Comparison of ENCODE assay signal across 18 cellular contexts in genomic region chr2:139836769-139837168, GRCh38.
DNase-seq lines count a peak whose midpoint lies in the region; ATAC-seq and TF ChIP-seq lines count a peak whose summit lies in the region.
"Had no signal": no experiment of that assay in that cellular context is flagged by ENCODE, and none has a peak within 500 bp of the region (broad histone marks: within the 10 kb centered on the region; RNA-seq: fewer than 3 reads in every experiment).

No MANE protein-coding gene starts in this region.

- H3K4me2 ChIP-seq in SK-N-SH = no peak overlapping the region

- no peak for TF ChIP-seq CTCF in SK-N-SH (IDR thresholded peaks at IDR 0.05)

- H3K9ac ChIP-seq in SK-N-SH = no peak overlapping the region
- H3K9ac ChIP-seq: GM23248 had no signal

- H3F3A ChIP-seq in SK-N-SH (replicated peaks; ENCODE audit: insufficient read depth) = no peaks in the 10 kb centered on the region

- no peaks in the 10 kb centered on the region for H3K79me2 ChIP-seq in SK-N-SH (ENCODE audit: insufficient read depth)

- H3K36me3 ChIP-seq in SK-N-SH (replicated peaks in 1 of 2; ENCODE audit: control insufficient read depth in 1 of 2, insufficient read depth in 2 of 2, low read length in 1 of 2) = no peaks in the 10 kb centered on the region

- no peak for ATAC-seq in SK-N-SH treated with all-trans-retinoic acid at 6 μM for 48 hours
- ATAC-seq in HG03139 (IDR thresholded peaks at IDR 0.05; ENCODE audit: unreplicated experiment) = no peak
- ATAC-seq: HCT116, HepG2 had no signal

- no peaks in the 10 kb centered on the region for H4K20me1 ChIP-seq in SK-N-SH (ENCODE audit: insufficient read depth)

- WGBS in SK-N-SH (ENCODE audit: low lambda C conversion rate) = 26% methylated on average over 4 of the region's 4 CpGs

- POLR2A ChIA-PET in SK-N-SH (lab: Yijun Ruan, JAX) = no interaction called here

- CTCF ChIA-PET in SK-N-SH (lab: Yijun Ruan, JAX) = no interaction called here

- no peaks in the 10 kb centered on the region for H3K27me3 ChIP-seq in SK-N-SH (ENCODE audit: insufficient read depth)

- H3K9me2 ChIP-seq in SK-N-SH = no peaks in the 10 kb centered on the region

- no peak overlapping the region for H3K4me3 ChIP-seq in SK-N-SH (ENCODE audit: low read depth in 2 of 2, low read length in 1 of 2)
- H3K4me3 ChIP-seq: GM23248 had no signal

- DNase-seq in SK-N-SH = no peak
- DNase-seq in NCI-H1417 treated with DMSO at 0.1 percent for 48 hours (lab: John Stamatoyannopoulos, UW) = peak; percentile 27
- peak; percentile 59 for DNase-seq in SK-N-DZ (ENCODE audit: low spot score)
- no peak for DNase-seq in SIG-M5 (lab: John Stamatoyannopoulos, UW)
- no peak for DNase-seq in caudate nucleus (lab: John Stamatoyannopoulos, UW)
- DNase-seq: AML-193; Caco-2; CD4-positive, alpha-beta T cell; DMS79; GDM1; GM23248; H7; HFFc6 had no signal

- no peak for TF ChIP-seq EP300 in SK-N-SH (IDR thresholded peaks at IDR 0.05; ENCODE audit: borderline replicate concordance in 1 of 2, low read depth in 1 of 2, low read length in 1 of 2)

- H2AFZ ChIP-seq in SK-N-SH (ENCODE audit: low read depth) = no peak overlapping the region
- H2AFZ ChIP-seq: GM23248 had no signal

- H3K27ac ChIP-seq in SK-N-SH (ENCODE audit: low read depth in 2 of 2, low read length in 1 of 2) (no peak overlapping the region), caudate nucleus (ENCODE audit: low read depth, low read length) (no peak overlapping the region)
- H3K27ac ChIP-seq: C4-2B, GM23248 had no signal

- no peaks in the 10 kb centered on the region for H3K9me3 ChIP-seq in SK-N-SH

- H3K4me1 ChIP-seq in SK-N-SH (ENCODE audit: control insufficient read depth in 1 of 2, insufficient read depth in 2 of 2, low read depth in 1 of 2, low read length in 1 of 2) = no peaks in the 10 kb centered on the region
- H3K4me1 ChIP-seq: Caco-2 had no signal

- TF ChIP-seq RAD21 in SK-N-SH (IDR thresholded peaks at IDR 0.05; ENCODE audit: low read length) = no peak

TF ChIP-seq in SK-N-SH treated with all-trans-retinoic acid at 6 μM for 48 hours, 23 proteins besides CTCF, POLR2A, EP300 and RAD21 (continues in another document):
- TF ChIP-seq ZC3H10 (CRISPR knock-in tag; IDR thresholded peaks at IDR 0.05) = no peak
- TF ChIP-seq SNAI2 (CRISPR knock-in tag; IDR thresholded peaks at IDR 0.05) = no peak
- TF ChIP-seq TCF4 (CRISPR knock-in tag; IDR thresholded peaks at IDR 0.05; ENCODE audit: borderline replicate concordance) = peak; percentile 69
- no peak for TF ChIP-seq OSR1 (CRISPR knock-in tag; IDR thresholded peaks at IDR 0.05)
- TF ChIP-seq RARB (CRISPR knock-in tag; IDR thresholded peaks at IDR 0.05) = no peak
- no peak for TF ChIP-seq ZFP30 (CRISPR knock-in tag; IDR thresholded peaks at IDR 0.05)
- TF ChIP-seq ARNTL (CRISPR knock-in tag; IDR thresholded peaks at IDR 0.05; ENCODE audit: borderline replicate concordance, low read depth) = no peak
- TF ChIP-seq CSRNP3 (CRISPR knock-in tag; IDR thresholded peaks at IDR 0.05) = no peak
- TF ChIP-seq BACH2 (CRISPR knock-in tag; IDR thresholded peaks at IDR 0.05; ENCODE audit: borderline replicate concordance) = no peak
- no peak for TF ChIP-seq ZNF70 (CRISPR knock-in tag; IDR thresholded peaks at IDR 0.05)
- no peak; the same call in 1 of the 2 replicates for TF ChIP-seq GLIS3 (CRISPR knock-in tag; IDR thresholded peaks at IDR 0.05)
- TF ChIP-seq ZNF8 (CRISPR knock-in tag; IDR thresholded peaks at IDR 0.05) = no peak
- TF ChIP-seq TOX (CRISPR knock-in tag; IDR thresholded peaks at IDR 0.05; ENCODE audit: borderline replicate concordance) = no peak
- no peak for TF ChIP-seq ESRRG (CRISPR knock-in tag; IDR thresholded peaks at IDR 0.05)
- 0 out of 2 replicates have a peak, but pooled peaks have one; percentile 31 for TF ChIP-seq CREB5 (CRISPR knock-in tag; IDR thresholded peaks at IDR 0.05; ENCODE audit: low read depth)

TF ChIP-seq in SK-N-SH, 30 proteins besides CTCF, POLR2A, EP300 and RAD21:
- TF ChIP-seq USF2 (IDR thresholded peaks at IDR 0.05; ENCODE audit: borderline replicate concordance, low read depth, low read length) (no peak), SIN3A (IDR thresholded peaks at IDR 0.05; ENCODE audit: borderline replicate concordance, low read depth, low read length) (no peak), TEAD4 (IDR thresholded peaks at IDR 0.05; ENCODE audit: borderline replicate concordance, insufficient read depth) (no peak), JUND (IDR thresholded peaks at IDR 0.05) (no peak), TAF1 (IDR thresholded peaks at IDR 0.05; ENCODE audit: borderline replicate concordance, low read depth, low read length) (no peak), USF1 (IDR thresholded peaks at IDR 0.05; ENCODE audit: borderline replicate concordance, low read depth) (no peak), POLR2AphosphoS5 (IDR thresholded peaks at IDR 0.05; ENCODE audit: low read depth, low read length) (no peak)

Comparison
In these comparisons a context has a peak if more than half of its experiments do, and no peak if none do; other contexts are left out.
1. DNase-seq: peak in NCI-H1417 treated with DMSO at 0.1 percent for 48 hours (single experiment) and SK-N-DZ (single experiment); none in SK-N-SH (single experiment), SIG-M5 (single experiment) and caudate nucleus (0 of 61).